In the genomic region with DNA sequence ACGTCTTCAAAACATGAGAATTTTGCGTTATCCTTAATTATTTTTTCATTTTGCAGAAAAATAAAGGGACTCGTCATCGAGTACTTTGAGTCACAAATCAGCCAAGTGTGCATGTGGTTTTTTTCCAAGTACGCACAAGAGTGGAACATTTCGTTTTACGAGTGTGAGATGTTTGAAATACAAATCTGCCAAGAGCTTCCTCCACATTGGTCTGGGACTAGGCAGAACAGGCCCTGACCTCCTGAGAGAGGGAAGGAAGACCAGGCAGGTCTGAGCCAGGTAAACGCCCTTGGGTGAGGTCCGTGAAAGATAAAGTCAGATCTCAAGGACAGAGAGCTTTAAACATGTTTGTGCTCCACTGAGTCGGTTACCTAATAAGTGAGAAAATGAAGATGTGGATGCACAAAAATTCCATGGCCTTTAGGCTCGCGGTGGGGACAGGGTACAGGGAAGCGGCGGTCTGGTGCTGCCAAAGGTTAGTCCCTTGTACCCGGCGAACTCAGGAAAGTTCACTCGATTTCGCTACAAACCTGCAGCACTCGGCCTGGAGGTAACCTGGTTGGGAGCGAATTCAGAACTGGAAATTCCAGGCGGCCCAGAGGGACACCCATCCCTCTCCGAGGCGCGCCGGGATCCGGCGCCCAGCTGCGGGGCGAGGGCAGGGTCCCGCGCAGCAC, we compare ENCODE assay signal across 8 cellular contexts. TPM values are rescaled to one million over a fixed set of nuclear protein-coding genes. Genes with fewer than 3 reads are reported as not detected.
A peak's percentile ranks its signal among the peaks of the same experiment; 100 is the strongest.
DNase-seq lines count a peak whose midpoint lies in the region; ATAC-seq and TF ChIP-seq lines count a peak whose summit lies in the region.

No MANE protein-coding gene starts in this region.

- DNase-seq in cardiac fibroblast (ENCODE audit: low read depth in 2 of 2) (peak in 1 of 2 donors; percentile 22), left colon (peak in 1 of 2 donors; percentile 59), DMS 273 treated with DMSO at 0.1 percent for 48 hours (lab: John Stamatoyannopoulos, UW) (no peak), GM03348 (ENCODE audit: low spot score) (no peak)

- ATAC-seq in GM19438 (IDR thresholded peaks at IDR 0.05; ENCODE audit: low read depth, unreplicated experiment) (peak; percentile 16), left colon (peak; percentile 74)

- peaks cover 29% of the 10 kb centered on the region for H3K4me1 ChIP-seq in KMS-11 (ENCODE audit: low read depth, poor library complexity, severe bottlenecking)
- peaks cover 6 to 46% (median 40%) of the 10 kb centered on the region in 5 donors for H3K4me1 ChIP-seq in subcutaneous abdominal adipose tissue (ENCODE audit: control insufficient read depth in 5 of 5, insufficient read depth in 5 of 5, low read length in 5 of 5)

- H3K9ac ChIP-seq in KMS-11 (no peak overlapping the region), subcutaneous abdominal adipose tissue (ENCODE audit: low read length in 5 of 5) (peak overlapping the region; percentile 32 to 80 (median 67))

- H3K27ac ChIP-seq in C4-2B = peak overlapping the region; percentile 91
- H3K27ac ChIP-seq in KMS-11 = no peak overlapping the region
- peak overlapping the region; percentile 99 for H3K27ac ChIP-seq in subcutaneous abdominal adipose tissue (ENCODE audit: low read depth, low read length)

- H4K20me1 ChIP-seq in KMS-11 (ENCODE audit: insufficient read depth) = no peaks in the 10 kb centered on the region

- TF ChIP-seq CTCF in C4-2B (conservative IDR thresholded peaks at IDR 0.05) = no peak
- no peak for TF ChIP-seq CTCF in KMS-11 (conservative IDR thresholded peaks at IDR 0.05; ENCODE audit: low read depth, low read length)
- TF ChIP-seq CTCF in cardiac fibroblast (IDR thresholded peaks at IDR 0.05; ENCODE audit: low read depth, low read length) = no peak

- H3K4me2 ChIP-seq in KMS-11 = peak overlapping the region; percentile 44; the same call in 1 of the 2 replicates

- H3K27me3 ChIP-seq in KMS-11 (ENCODE audit: insufficient read depth, low read depth) (no peaks in the 10 kb centered on the region), subcutaneous abdominal adipose tissue (ENCODE audit: control insufficient read depth in 5 of 5, insufficient read depth in 4 of 5, low read length in 5 of 5) (no peaks in the 10 kb centered on the region)

- intact Hi-C loops in left colon (cut with DNase I, micrococcal nuclease) = no loop called here

- H3K4me3 ChIP-seq in KMS-11 (IDR thresholded peaks at IDR 0.05; ENCODE audit: insufficient read depth, low read depth, low read length) (no peak overlapping the region), cardiac fibroblast (replicated peaks in 1 of 2; ENCODE audit: low read depth in 2 of 2, low read length in 2 of 2) (peak overlapping the region; percentile 92 to 97), subcutaneous abdominal adipose tissue (ENCODE audit: low read depth in 1 of 5, low read length in 5 of 5) (peak overlapping the region; percentile 79 to 100 (median 90))

- H2AFZ ChIP-seq in KMS-11 (ENCODE audit: low read depth) = peak overlapping the region; percentile 62; the same call in 1 of the 2 replicates

- peaks cover 7% of the 10 kb centered on the region; the same call in 1 of the 2 replicates for H3K79me2 ChIP-seq in KMS-11 (ENCODE audit: insufficient read depth, low read depth)

- no peaks in the 10 kb centered on the region for H3K36me3 ChIP-seq in KMS-11 (ENCODE audit: insufficient read depth)
- H3K36me3 ChIP-seq in subcutaneous abdominal adipose tissue (ENCODE audit: control insufficient read depth in 5 of 5, insufficient read depth in 5 of 5, low read length in 5 of 5) = no peaks in the 10 kb centered on the region

- no peaks in the 10 kb centered on the region for H3K9me3 ChIP-seq in subcutaneous abdominal adipose tissue (ENCODE audit: control insufficient read depth in 5 of 5, low read length in 5 of 5)

RNA-seq across cellular contexts. Expression of a gene that starts 0.4 kb away (rescaled TPM):
- total RNA-seq in left colon = 100 to 1,000 TPM; 393 to 473 TPM
